In genomic region chr1:242828199-242828598, GRCh38 we compare ENCODE assay signal across 14 cellular contexts.
DNase-seq lines count a peak whose midpoint lies in the region; ATAC-seq and TF ChIP-seq lines count a peak whose summit lies in the region.
"Had no signal": no experiment of that assay in that cellular context is flagged by ENCODE, and none has a peak within 500 bp of the region (broad histone marks: within the 10 kb centered on the region; RNA-seq: fewer than 3 reads in every experiment).

No MANE protein-coding gene starts in this region.

- no peak overlapping the region for H3K4me3 ChIP-seq in BE2C (ENCODE audit: low read depth, low read length)
- no peak overlapping the region for H3K4me3 ChIP-seq in HEK293 (ENCODE audit: low read depth, low read length)
- no peak overlapping the region for H3K4me3 ChIP-seq in neural progenitor cell
- H3K4me3 ChIP-seq: cardiac muscle cell had no signal

- H3K9me3 Mint-ChIP-seq in neural progenitor cell (peaks cover 3% of the 10 kb centered on the region), Calu3 (ENCODE audit: low read depth, unreplicated experiment) (peaks cover 8% of the 10 kb centered on the region)
- H3K9me3 Mint-ChIP-seq: activated CD4-positive, alpha-beta T cell treated with anti-CD3 and anti-CD28 coated beads, Interleukin-2, amount 10 ng/mL, durations not matched to agents 7 days and 5 days had no signal

- H3K4me1 Mint-ChIP-seq in neural progenitor cell (peaks cover 52% of the 10 kb centered on the region), Calu3 (ENCODE audit: low read depth, unreplicated experiment) (peaks cover 30% of the 10 kb centered on the region)
- H3K4me1 Mint-ChIP-seq: activated CD4-positive, alpha-beta T cell treated with anti-CD3 and anti-CD28 coated beads, Interleukin-2, amount 10 ng/mL, durations not matched to agents 7 days and 5 days had no signal

- H3K27ac Mint-ChIP-seq in neural progenitor cell = peak overlapping the region; percentile 61
- H3K27ac Mint-ChIP-seq in Calu3 (ENCODE audit: unreplicated experiment) = no peak overlapping the region
- H3K27ac Mint-ChIP-seq: activated CD4-positive, alpha-beta T cell treated with anti-CD3 and anti-CD28 coated beads, Interleukin-2, amount 10 ng/mL, durations not matched to agents 7 days and 5 days; activated naive CD8-positive, alpha-beta T cell; stimulated activated naive B cell treated with anti-CD40 and anti-IgM and Interleukin-4, amounts not matched to agents 10 μg/mL and 1 μg/mL and 100 μg/mL, for 72 hours had no signal

- peaks cover 4% of the 10 kb centered on the region for H3F3A ChIP-seq in neural progenitor cell (ENCODE audit: low read depth)

- ATAC-seq in GM18868 (IDR thresholded peaks at IDR 0.05; ENCODE audit: unreplicated experiment) = no peak
- ATAC-seq: activated T-cell treated with anti-CD3 and anti-CD28 coated beads, Interleukin-2, amount 50 U/mL, for 4 hours; stimulated activated naive B cell treated with anti-CD40 and anti-IgM and Interleukin-4, amounts not matched to agents 10 μg/mL and 1 μg/mL and 100 μg/mL, for 72 hours had no signal

- DNase-seq in BE2C = peak; percentile 15
- DNase-seq in neural progenitor cell (ENCODE audit: low spot score) = peak; percentile 16
- no peak for DNase-seq in activated CD4-positive, alpha-beta T cell treated with anti-CD3 and anti-CD28 coated beads, Interleukin-2, amount 50 U/mL, for 4 hours
- DNase-seq in Calu3 = no peak
- no peak for DNase-seq in A172 (ENCODE audit: low spot score)
- DNase-seq: activated CD4-positive, alpha-beta T cell treated with anti-CD3 and anti-CD28 coated beads, Interleukin-2, amount 10 ng/mL, durations not matched to agents 7 days and 5 days; activated T-cell treated with anti-CD3 and anti-CD28 coated beads, Interleukin-2, amount 50 U/mL, for 4 hours; stimulated activated naive B cell treated with anti-CD40 and anti-IgM and Interleukin-4, amounts not matched to agents 10 μg/mL and 1 μg/mL and 100 μg/mL, for 72 hours; T-helper 9 cell had no signal

- intact Hi-C loops in Calu3 (cut with micrococcal nuclease; ENCODE audit: unreplicated experiment) = no loop called here

- peaks cover 8% of the 10 kb centered on the region for H3K27me3 Mint-ChIP-seq in neural progenitor cell (ENCODE audit: insufficient read depth, low read depth)
- peaks cover 16% of the 10 kb centered on the region for H3K27me3 Mint-ChIP-seq in Calu3 (ENCODE audit: unreplicated experiment)
- H3K27me3 Mint-ChIP-seq: activated CD4-positive, alpha-beta T cell treated with anti-CD3 and anti-CD28 coated beads, Interleukin-2, amount 10 ng/mL, durations not matched to agents 7 days and 5 days had no signal

- H2AFZ ChIP-seq in neural progenitor cell (replicated peaks) = no peak overlapping the region

- no TSS peak for BruUV-seq in Calu3 (replicated peaks; lab: Mats Ljungman, UMichigan)

- peaks cover 3% of the 10 kb centered on the region for H4K20me1 ChIP-seq in neural progenitor cell (ENCODE audit: low read depth)

- H3K9me3 ChIP-seq in BE2C (no peaks in the 10 kb centered on the region), HEK293 (ENCODE audit: control insufficient read depth, insufficient read depth, low read depth, low read length) (no peaks in the 10 kb centered on the region), neural progenitor cell (ENCODE audit: low read depth) (no peaks in the 10 kb centered on the region)

- POLR2A ChIA-PET in HEK293 (lab: Yijun Ruan, JAX) = no interaction called here

- H3K79me2 ChIP-seq in neural progenitor cell (ENCODE audit: low read depth) = no peaks in the 10 kb centered on the region

- CTCF ChIA-PET in HEK293 (lab: Yijun Ruan, JAX) (interaction anchor here (0.7 kb wide), 1 partner anchor 967 kb away, joined by 4 read pairs; no protein-coding TSS in a partner anchor), Calu3 (lab: Charles Lee) (no interaction called here)

- H3K36me3 ChIP-seq in BE2C (no peaks in the 10 kb centered on the region), HEK293 (ENCODE audit: control insufficient read depth in 2 of 2, insufficient read depth in 1 of 2, low read length in 2 of 2) (no peaks in the 10 kb centered on the region), neural progenitor cell (no peaks in the 10 kb centered on the region)
- H3K36me3 ChIP-seq: cardiac muscle cell had no signal

- H3K36me3 Mint-ChIP-seq in neural progenitor cell = no peaks in the 10 kb centered on the region
- no peaks in the 10 kb centered on the region for H3K36me3 Mint-ChIP-seq in Calu3 (ENCODE audit: insufficient read depth, unreplicated experiment)
- H3K36me3 Mint-ChIP-seq: activated naive CD8-positive, alpha-beta T cell had no signal

- no peak overlapping the region for H3K27ac ChIP-seq in HEK293 (ENCODE audit: extremely low read depth, low read depth, low read length)
- peak overlapping the region; percentile 42 for H3K27ac ChIP-seq in angular gyrus (ENCODE audit: low read depth, low read length)
- no peak overlapping the region for H3K27ac ChIP-seq in neural progenitor cell
- H3K27ac ChIP-seq: cardiac muscle cell had no signal

- TF ChIP-seq CTCF in BE2C (IDR thresholded peaks at IDR 0.05; ENCODE audit: low read depth, low read length) = no peak
- TF ChIP-seq CTCF in HEK293 (tag by site-specific recombination; IDR thresholded peaks at IDR 0.05) = peak; percentile 51; the same call in 1 of the 2 replicates
- peak; percentile 29 for TF ChIP-seq CTCF in neural progenitor cell (IDR thresholded peaks at IDR 0.05)
- no peak for TF ChIP-seq CTCF in Calu3 (IDR thresholded peaks at IDR 0.05; ENCODE audit: unreplicated experiment)

- no peak overlapping the region for H3K4me2 ChIP-seq in neural progenitor cell

- H3K4me3 Mint-ChIP-seq in neural progenitor cell (peak overlapping the region; percentile 12), Calu3 (ENCODE audit: low read depth, unreplicated experiment) (no peak overlapping the region)
- H3K4me3 Mint-ChIP-seq: activated CD4-positive, alpha-beta T cell treated with anti-CD3 and anti-CD28 coated beads, Interleukin-2, amount 10 ng/mL, durations not matched to agents 7 days and 5 days; activated naive CD8-positive, alpha-beta T cell; activated T-cell treated with anti-CD3 and anti-CD28 coated beads, Interleukin-2, amount 50 U/mL, for 4 hours; stimulated activated naive B cell treated with anti-CD40 and anti-IgM and Interleukin-4, amounts not matched to agents 10 μg/mL and 1 μg/mL and 100 μg/mL, for 72 hours had no signal

- no peaks in the 10 kb centered on the region for H3K27me3 ChIP-seq in BE2C
- H3K27me3 ChIP-seq in neural progenitor cell = no peaks in the 10 kb centered on the region
- H3K27me3 ChIP-seq: cardiac muscle cell had no signal

- no peaks in the 10 kb centered on the region for H3K4me1 ChIP-seq in BE2C
- no peaks in the 10 kb centered on the region for H3K4me1 ChIP-seq in HEK293 (ENCODE audit: control insufficient read depth, insufficient read depth, low read length)
- H3K4me1 ChIP-seq in neural progenitor cell = peaks cover 17% of the 10 kb centered on the region

- H3K9ac ChIP-seq in neural progenitor cell = no peak overlapping the region

TF ChIP-seq in HEK293, 187 proteins besides CTCF, POLR2A, EP300 and RAD21 (continues in another document):
- TF ChIP-seq, protein P1, sequence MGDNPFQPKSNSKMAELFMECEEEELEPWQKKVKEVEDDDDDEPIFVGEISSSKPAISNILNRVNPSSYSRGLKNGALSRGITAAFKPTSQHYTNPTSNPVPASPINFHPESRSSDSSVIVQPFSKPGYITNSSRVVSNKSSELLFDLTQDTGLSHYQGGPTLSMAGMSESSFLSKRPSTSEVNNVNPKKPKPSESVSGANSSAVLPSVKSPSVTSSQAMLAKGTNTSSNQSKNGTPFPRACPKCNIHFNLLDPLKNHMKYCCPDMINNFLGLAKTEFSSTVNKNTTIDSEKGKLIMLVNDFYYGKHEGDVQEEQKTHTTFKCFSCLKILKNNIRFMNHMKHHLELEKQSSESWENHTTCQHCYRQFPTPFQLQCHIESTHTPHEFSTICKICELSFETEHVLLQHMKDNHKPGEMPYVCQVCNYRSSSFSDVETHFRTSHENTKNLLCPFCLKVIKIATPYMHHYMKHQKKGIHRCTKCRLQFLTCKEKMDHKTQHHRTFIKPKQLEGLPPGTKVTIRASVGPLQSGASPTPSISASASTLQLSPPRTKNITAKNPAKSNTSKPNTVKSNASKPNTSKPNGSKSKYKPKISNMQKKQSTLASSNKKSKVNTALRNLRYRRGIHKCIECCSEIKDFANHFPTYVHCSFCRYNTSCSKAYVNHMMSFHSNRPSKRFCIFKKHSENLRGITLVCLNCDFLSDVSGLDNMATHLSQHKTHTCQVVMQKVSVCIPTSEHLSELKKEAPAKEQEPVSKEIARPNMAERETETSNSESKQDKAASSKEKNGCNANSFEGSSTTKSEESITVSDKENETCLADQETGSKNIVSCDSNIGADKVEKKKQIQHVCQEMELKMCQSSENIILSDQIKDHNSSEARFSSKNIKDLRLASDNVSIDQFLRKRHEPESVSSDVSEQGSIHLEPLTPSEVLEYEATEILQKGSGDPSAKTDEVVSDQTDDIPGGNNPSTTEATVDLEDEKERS (tag by site-specific recombination; IDR thresholded peaks at IDR 0.05) = no peak
- TF ChIP-seq PRDM10 (tag by site-specific recombination; IDR thresholded peaks at IDR 0.05) = no peak
- TF ChIP-seq ZNF521 (tag by site-specific recombination; IDR thresholded peaks at IDR 0.05) = no peak
- no peak for TF ChIP-seq ZNF223 (tag by site-specific recombination; IDR thresholded peaks at IDR 0.05)

Comparison
In these comparisons a context has a peak if more than half of its experiments do, and no peak if none do; other contexts are left out.
1. DNase-seq: peak in BE2C (single experiment) and neural progenitor cell (single experiment); none in activated CD4-positive, alpha-beta T cell treated with anti-CD3 and anti-CD28 coated beads, Interleukin-2, amount 50 U/mL, for 4 hours (0 of 2), Calu3 (single experiment) and A172 (single experiment).
2. CTCF ChIP-seq: peak in HEK293 (single experiment) and neural progenitor cell (single experiment); none in BE2C (single experiment) and Calu3 (single experiment).